In the genomic region with DNA sequence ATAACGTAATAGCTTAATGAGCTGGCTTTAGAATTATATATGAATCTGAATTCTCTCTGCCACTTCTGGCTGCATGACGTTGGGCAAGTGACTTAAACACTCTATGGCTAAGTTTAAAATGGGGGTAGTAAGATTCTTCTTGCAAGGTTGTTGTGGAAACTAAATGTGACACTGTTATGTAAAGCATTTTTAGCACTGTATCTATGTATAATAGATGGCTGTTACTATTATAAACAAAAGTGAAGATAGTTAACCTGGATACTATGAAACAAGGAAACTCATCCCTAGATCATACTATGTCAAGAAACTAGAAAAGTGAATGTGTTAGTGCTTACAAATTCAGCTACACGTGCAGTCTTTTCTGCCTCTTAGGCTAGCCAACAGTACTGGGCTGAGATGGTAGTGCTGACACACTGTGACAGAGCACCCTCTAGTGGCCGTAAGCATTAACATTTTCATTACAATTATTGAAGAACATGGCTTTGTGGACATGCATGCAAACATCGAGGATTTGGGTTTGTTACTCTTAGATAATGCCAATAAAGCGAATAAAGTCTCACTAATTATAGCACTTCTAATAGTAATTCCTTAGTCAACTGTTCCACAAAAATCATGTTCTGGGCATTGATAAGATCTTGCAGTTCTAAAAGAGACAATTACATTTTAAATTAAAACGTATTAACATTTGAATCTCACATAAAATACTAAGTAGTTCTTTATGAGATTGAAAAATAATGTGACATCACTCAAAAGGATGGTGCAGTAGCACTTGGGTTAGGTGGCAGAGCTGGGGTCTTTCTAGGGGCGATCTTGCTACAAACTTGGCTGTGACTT, we compare ENCODE assay signal across 8 cellular contexts. TPM values are rescaled to one million over a fixed set of nuclear protein-coding genes. Genes with fewer than 3 reads are reported as not detected.
DNase-seq lines count a peak whose midpoint lies in the region; ATAC-seq and TF ChIP-seq lines count a peak whose summit lies in the region.

No MANE protein-coding gene starts in this region.

- H3K36me3 ChIP-seq in BJ (ENCODE audit: control insufficient read depth, insufficient read depth, low read length) = peaks cover 1% of the 10 kb centered on the region; the same call in 1 of the 2 replicates

- peak overlapping the region; percentile 40 for H3K27ac ChIP-seq in VCaP

- no peak overlapping the region for H3K4me3 Mint-ChIP-seq in chondrocyte (ENCODE audit: unreplicated experiment)

- H3K4me3 ChIP-seq in BJ (ENCODE audit: low read depth, low read length) = no peak overlapping the region

- peak; percentile 29 for DNase-seq in BJ (ENCODE audit: low read depth)
- DNase-seq in NCI-H2196 (lab: John Stamatoyannopoulos, UW; ENCODE audit: unreplicated experiment) = peak; percentile 76
- no peak for DNase-seq in chondrocyte (ENCODE audit: low spot score)
- DNase-seq in left kidney (ENCODE audit: low read depth, low spot score) = peak; percentile 89
- DNase-seq in stimulated activated CD4-positive, alpha-beta T cell treated with anti-CD3 and anti-CD28 coated beads, Interleukin-4, amount 100 ng/mL, for 48 hours (ENCODE audit: low read depth in 2 of 2) = peak; percentile 24 to 40

- no peak overlapping the region for H3K27ac Mint-ChIP-seq in chondrocyte (ENCODE audit: unreplicated experiment)

- TF ChIP-seq CTCF in BJ (IDR thresholded peaks at IDR 0.05; ENCODE audit: insufficient read depth, low read depth, low read length) (peak; percentile 73), VCaP (conservative IDR thresholded peaks at IDR 0.05) (peak; percentile 87), chondrocyte (IDR thresholded peaks at IDR 0.05) (peak; percentile 94)

- no peaks in the 10 kb centered on the region for H3K4me1 Mint-ChIP-seq in chondrocyte (ENCODE audit: low read depth)

- peaks cover 3% of the 10 kb centered on the region for H3K36me3 Mint-ChIP-seq in chondrocyte (ENCODE audit: low read depth)

- CTCF ChIA-PET in BJ (lab: Yijun Ruan, JAX) = interaction anchor here (0.6 to 3.4 kb wide), 29 partner anchors 9 to 1107 kb away, joined by 3 to 67 read pairs (median 4); a partner anchor contains a TSS

- POLR2A ChIA-PET in BJ (lab: Charles Lee) = no interaction called here

- ATAC-seq in GM18873 (IDR thresholded peaks at IDR 0.05; ENCODE audit: low FRiP score, unreplicated experiment) (peak; percentile 60), HG03139 (IDR thresholded peaks at IDR 0.05; ENCODE audit: unreplicated experiment) (peak; percentile 81)

- no peaks in the 10 kb centered on the region for H3K27me3 Mint-ChIP-seq in chondrocyte (ENCODE audit: low read depth)

- H3K27me3 ChIP-seq in BJ (ENCODE audit: control insufficient read depth, insufficient read depth, low read length) = no peaks in the 10 kb centered on the region

- no peaks in the 10 kb centered on the region for H3K9me3 Mint-ChIP-seq in chondrocyte (ENCODE audit: low read depth)

RNA-seq across cellular contexts. Expression of a gene that starts 47.3 kb away (rescaled TPM):
- 7.2 and 15.4 TPM in 2 replicates for polyA plus RNA-seq in BJ (2011; rRNA removed)
- polyA minus RNA-seq in BJ (2011; rRNA and poly(A)+ RNA removed) = 9.7 and 15.0 TPM in 2 replicates
- 26.6 to 33.8 TPM (median 29.8 TPM) in 3 replicates for total RNA-seq in chondrocyte
